In genomic region chr14:25413058-25413457, GRCh38 we compare ENCODE assay signal across 27 cellular contexts.
"Had no signal": no experiment of that assay in that cellular context is flagged by ENCODE, and none has a peak within 500 bp of the region (broad histone marks: within the 10 kb centered on the region; RNA-seq: fewer than 3 reads in every experiment).

No MANE protein-coding gene starts in this region.

- H3K27me3 ChIP-seq: brain microvascular endothelial cell, esophagus muscularis mucosa, foreskin keratinocyte, gastrocnemius medialis had no signal

- H3K36me3 ChIP-seq: brain microvascular endothelial cell, esophagus muscularis mucosa, gastrocnemius medialis, WERI-Rb-1 had no signal

- H3K4me1 ChIP-seq: foreskin keratinocyte, gastrocnemius medialis had no signal

- H3K9me3 ChIP-seq: esophagus muscularis mucosa, gastrocnemius medialis had no signal

- H3K4me3 ChIP-seq: coronary artery, esophagus muscularis mucosa, gastrocnemius medialis had no signal

- ATAC-seq: activated CD4-positive, CD25-positive, alpha-beta regulatory T cell treated with anti-CD3 and anti-CD28 coated beads, Interleukin-2, amount 50 U/mL, for 24 hours; activated CD8-positive, alpha-beta T cell treated with anti-CD3 and anti-CD28 coated beads for 36 hours; activated T-cell treated with anti-CD3 and anti-CD28 coated beads, Interleukin-2, amount 50 U/mL, for 4 hours; activated T-helper 17 cell treated with anti-CD3 and anti-CD28 coated beads, Interleukin-2, amount 50 U/mL, for 72 hours; effector memory CD8-positive, alpha-beta T cell; foreskin keratinocyte; gastrocnemius medialis; T-helper 17 cell had no signal

- H3K27ac ChIP-seq: brain microvascular endothelial cell, coronary artery, esophagus muscularis mucosa, foreskin keratinocyte, gastrocnemius medialis, WERI-Rb-1 had no signal

- DNase-seq: activated B cell treated with CpG ODN at 0.5 μM for 24 hours; activated CD4-positive, alpha-beta T cell treated with anti-CD3 and anti-CD28 coated beads for 48 hours; activated CD4-positive, alpha-beta T cell treated with anti-CD3 and anti-CD28 coated beads, Interleukin-2, amount 50 U/mL, for 1 hour; activated CD4-positive, alpha-beta T cell treated with anti-CD3 and anti-CD28 coated beads, Interleukin-2, amount 50 U/mL, for 48 hours; activated CD8-positive, alpha-beta memory T cell treated with anti-CD3 and anti-CD28 coated beads for 24 hours; activated CD8-positive, alpha-beta T cell treated with anti-CD3 and anti-CD28 coated beads for 36 hours; activated effector memory CD4-positive, alpha-beta T cell treated with Interleukin-2 at 50 U/mL for 16 hours; activated gamma-delta T cell treated with Interleukin-2 at 50 U/mL for 16 hours; activated naive CD4-positive, alpha-beta T cell treated with anti-CD3 and anti-CD28 coated beads, Interleukin-2, amount 50 U/mL, for 16 hours; activated naive CD4-positive, alpha-beta T cell treated with Interleukin-2 at 50 U/mL for 16 hours; activated T-cell treated with anti-CD3 and anti-CD28 coated beads, Interleukin-2, amount 50 U/mL, for 4 hours; amniotic stem cell; anterior cingulate cortex; brain microvascular endothelial cell; effector CD4-positive, alpha-beta T cell; effector memory CD8-positive, alpha-beta T cell; foreskin keratinocyte; gastrocnemius medialis; glutamatergic neuron; T-helper 1 cell; T-helper 17 cell; T1000; WERI-Rb-1 had no signal
